Comparison of ENCODE assay signal across 11 cellular contexts in the genomic region with DNA sequence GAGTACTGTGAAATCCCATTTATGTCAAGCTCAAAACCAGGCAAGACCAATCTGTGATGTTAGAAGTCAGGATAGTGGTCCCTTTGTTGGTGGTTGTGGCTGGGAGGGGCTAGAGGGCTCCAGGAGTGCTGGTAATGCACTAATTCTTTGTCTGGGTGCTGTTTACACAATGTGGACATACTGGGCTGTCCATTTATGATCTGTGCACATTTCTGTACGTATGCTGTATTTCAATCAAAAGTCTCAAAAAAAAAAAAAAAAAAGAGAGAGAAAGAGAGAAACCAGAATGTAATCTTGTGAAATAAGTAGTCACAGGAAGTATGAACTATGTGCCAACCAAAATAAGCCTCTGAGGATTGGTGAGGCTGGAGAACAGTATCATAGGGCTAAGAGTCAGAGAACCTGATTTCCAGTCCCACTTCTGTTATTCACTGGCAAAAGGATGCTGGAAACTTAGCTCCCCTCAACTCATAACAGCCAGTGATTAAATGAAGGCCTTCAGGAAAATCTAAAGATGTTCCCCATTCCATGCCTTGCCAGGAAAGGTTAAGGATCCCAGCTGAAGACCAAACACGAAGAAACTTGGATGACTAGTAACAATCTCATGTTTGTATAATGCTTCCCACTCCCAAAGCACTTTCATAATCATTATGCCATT. TPM values are rescaled to one million over a fixed set of nuclear protein-coding genes. Genes with fewer than 3 reads are reported as not detected.
DNase-seq lines count a peak whose midpoint lies in the region; ATAC-seq and TF ChIP-seq lines count a peak whose summit lies in the region.
"Had no signal": no experiment of that assay in that cellular context is flagged by ENCODE, and none has a peak within 500 bp of the region (broad histone marks: within the 10 kb centered on the region; RNA-seq: fewer than 3 reads in every experiment).

No MANE protein-coding gene starts in this region.

- no TSS peak for BruUV-seq in mammary epithelial cell (replicated peaks; lab: Mats Ljungman, UMichigan)

- H3K27ac ChIP-seq in mammary epithelial cell (ENCODE audit: insufficient read depth, low read depth, low read length) (no peak overlapping the region), muscle layer of duodenum (ENCODE audit: low read length) (peak overlapping the region; percentile 85)

- no peaks in the 10 kb centered on the region for H3K9me2 ChIP-seq in Loucy (replicated peaks; ENCODE audit: low read depth, low read length)

- no peak for ATAC-seq in HG03108 (IDR thresholded peaks at IDR 0.05; ENCODE audit: unreplicated experiment)

- H3K4me2 ChIP-seq in Loucy (ENCODE audit: low read depth, low read length, poor library complexity, severe bottlenecking) (peak overlapping the region; percentile 67), mammary epithelial cell (ENCODE audit: insufficient read depth, low read depth, low read length) (no peak overlapping the region)

- WGBS in mammary epithelial cell (ENCODE audit: low coverage, missing lambda C conversion rate): 30% methylated on average over 2 of the region's 2 CpGs

- no peaks in the 10 kb centered on the region for H3F3A ChIP-seq in Loucy (ENCODE audit: low read depth)

- no peaks in the 10 kb centered on the region for H3K79me2 ChIP-seq in Loucy (ENCODE audit: insufficient read depth, low read length)
- no peaks in the 10 kb centered on the region for H3K79me2 ChIP-seq in mammary epithelial cell (ENCODE audit: insufficient read depth, low read length)

- DNase-seq in A172 (ENCODE audit: low spot score) (peak; percentile 37), mammary epithelial cell (peak; percentile 49), cerebellar cortex (ENCODE audit: low spot score) (no peak), germinal center (ENCODE audit: low spot score) (no peak)
- DNase-seq in activated effector memory CD4-positive, alpha-beta T cell treated with anti-CD3 and anti-CD28 coated beads, Interleukin-2, amount 50 U/mL, for 16 hours: no peak
- DNase-seq: activated CD8-positive, alpha-beta memory T cell treated with anti-CD3 and anti-CD28 coated beads, Interleukin-2, amount 50 U/mL, for 48 hours; C1 segment of cervical spinal cord; NCI-H1417 had no signal

- H2AFZ ChIP-seq in Loucy (ENCODE audit: low read length) (no peak overlapping the region), mammary epithelial cell (ENCODE audit: low read depth, low read length) (no peak overlapping the region)

- dilution Hi-C loops in mammary epithelial cell (cut with HindIII; ENCODE audit: low sequenced_read_pairs): no loop called here

- in situ Hi-C loops in mammary epithelial cell (cut with MboI; ENCODE audit: low sequenced_read_pairs in 2 of 2): no loop called here

- no peaks in the 10 kb centered on the region for H3K36me3 ChIP-seq in Loucy (ENCODE audit: insufficient read depth, low read length)
- no peaks in the 10 kb centered on the region for H3K36me3 ChIP-seq in mammary epithelial cell (ENCODE audit: insufficient read depth, low read length)
- H3K36me3 ChIP-seq in muscle layer of duodenum (ENCODE audit: control insufficient read depth in 1 of 2, insufficient read depth in 2 of 2, low read length in 2 of 2): no peaks in the 10 kb centered on the region

- TF ChIP-seq CTCF in Loucy (conservative IDR thresholded peaks at IDR 0.05; ENCODE audit: low read length): no peak
- no peak for TF ChIP-seq CTCF in mammary epithelial cell (conservative IDR thresholded peaks at IDR 0.05 in 1 of 2, IDR thresholded peaks at IDR 0.05 in 1 of 2; ENCODE audit: extremely low read depth in 1 of 2, insufficient read depth in 1 of 2, low read depth in 1 of 2, low read length in 2 of 2)

- H3K27me3 ChIP-seq in Loucy (ENCODE audit: insufficient read depth, low read length, poor library complexity, severe bottlenecking) (no peaks in the 10 kb centered on the region), mammary epithelial cell (ENCODE audit: insufficient read depth, low read length) (no peaks in the 10 kb centered on the region), muscle layer of duodenum (ENCODE audit: low read depth, low read length) (no peaks in the 10 kb centered on the region)

- H4K20me1 ChIP-seq in Loucy (ENCODE audit: insufficient read depth, low read length, poor library complexity, severe bottlenecking) (no peaks in the 10 kb centered on the region), mammary epithelial cell (ENCODE audit: insufficient read depth, low read length) (no peaks in the 10 kb centered on the region)

- intact Hi-C loops in mammary epithelial cell (cut with micrococcal nuclease): loop anchor here (5.0 to 10.0 kb wide), 2 partner anchors 94 to 312 kb away; partner anchors contain the start of gene MCM3

- H3K9ac ChIP-seq in Loucy (ENCODE audit: low read depth, low read length, poor library complexity, severe bottlenecking) (no peak overlapping the region), mammary epithelial cell (ENCODE audit: insufficient read depth, low read length) (no peak overlapping the region)

- H3K4me3 ChIP-seq in Loucy (ENCODE audit: low read length, poor library complexity, severe bottlenecking) (no peak overlapping the region), mammary epithelial cell (replicated peaks in 1 of 3; ENCODE audit: insufficient read depth in 1 of 3, low read depth in 2 of 3, low read length in 3 of 3) (no peak overlapping the region), muscle layer of duodenum (ENCODE audit: low read depth in 1 of 2, low read length in 2 of 2) (no peak overlapping the region)

- H3K4me1 ChIP-seq in Loucy (ENCODE audit: insufficient read depth, low read length, poor library complexity, severe bottlenecking) (peaks cover 37% of the 10 kb centered on the region), mammary epithelial cell (ENCODE audit: insufficient read depth, low read length) (peaks cover 12% of the 10 kb centered on the region), muscle layer of duodenum (ENCODE audit: control insufficient read depth in 1 of 2, insufficient read depth in 2 of 2, low read length in 2 of 2) (peaks cover 8 to 28% of the 10 kb centered on the region in 2 donors)

- H3K9me3 ChIP-seq in Loucy (ENCODE audit: insufficient read depth, low read depth, low read length): no peaks in the 10 kb centered on the region
- no peaks in the 10 kb centered on the region for H3K9me3 ChIP-seq in mammary epithelial cell (replicated peaks; ENCODE audit: insufficient read depth, low read length)
- no peaks in the 10 kb centered on the region for H3K9me3 ChIP-seq in muscle layer of duodenum (ENCODE audit: control insufficient read depth in 1 of 2, low read length in 2 of 2)

- CTCF ChIA-PET in mammary epithelial cell (lab: Charles Lee; ENCODE audit: low non-redundant PET): no interaction called here

RNA-seq across cellular contexts. Expression of gene TRAM2, which starts 19.6 kb away (rescaled TPM):
- total RNA-seq in A172 (2014; rRNA removed; shearing (Covaris generic)): 91.1 and 104 TPM in 2 replicates
- 10 to 100 TPM; 12.5 to 16.9 TPM for total RNA-seq in mammary epithelial cell
- 13.8 TPM for polyA plus RNA-seq in mammary epithelial cell
- 39.2 TPM for polyA minus RNA-seq in mammary epithelial cell

Comparison
In these comparisons a context has a peak if more than half of its experiments do, and no peak if none do; other contexts are left out.
1. DNase-seq: peak in A172 (single experiment) and mammary epithelial cell (single experiment); none in cerebellar cortex (single experiment), germinal center (single experiment) and activated effector memory CD4-positive, alpha-beta T cell treated with anti-CD3 and anti-CD28 coated beads, Interleukin-2, amount 50 U/mL, for 16 hours (single experiment).